ENCODE assay signal across 1 cellular context in the genomic region with DNA sequence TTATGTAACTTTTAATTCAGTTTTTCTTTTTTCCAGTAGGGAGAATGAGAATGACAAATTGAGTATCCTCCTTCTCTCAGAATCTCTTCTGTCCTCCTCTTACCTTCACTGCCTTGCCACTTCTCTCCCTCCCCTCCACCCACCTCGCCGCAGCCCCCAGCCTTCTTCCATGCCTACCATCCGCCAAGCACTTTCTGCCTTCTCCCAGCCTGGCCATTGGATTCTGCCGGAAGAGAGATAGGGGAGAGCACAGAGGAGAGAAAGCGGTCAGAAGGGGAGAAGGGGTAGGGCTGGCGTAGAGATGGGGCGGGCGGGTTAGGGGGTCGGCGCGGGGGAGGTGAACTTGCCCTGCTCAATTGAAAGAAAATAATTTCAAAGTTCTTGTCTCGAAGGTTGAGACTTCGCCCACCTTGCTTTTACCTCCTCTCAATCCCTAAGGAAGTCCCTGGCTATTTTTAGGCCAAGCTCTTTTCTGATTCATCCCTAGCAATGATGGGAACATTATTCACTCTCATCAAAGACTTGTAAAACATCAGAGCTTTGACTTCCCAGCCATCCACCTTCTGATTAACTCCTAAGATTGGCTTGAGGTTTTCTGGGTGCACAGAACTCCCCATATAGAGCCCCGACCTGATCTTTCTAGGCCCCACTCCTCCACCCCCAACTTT.
TF ChIP-seq lines count a peak whose summit lies in the region.

No MANE protein-coding gene starts in this region.

TF ChIP-seq in K562, 482 proteins besides CTCF, POLR2A, EP300 and RAD21:
- TF ChIP-seq SNRNP70 (optimal IDR thresholded peaks at IDR 0.05; ENCODE audit: low read depth, low read length) = no peak
- TF ChIP-seq, protein P1, sequence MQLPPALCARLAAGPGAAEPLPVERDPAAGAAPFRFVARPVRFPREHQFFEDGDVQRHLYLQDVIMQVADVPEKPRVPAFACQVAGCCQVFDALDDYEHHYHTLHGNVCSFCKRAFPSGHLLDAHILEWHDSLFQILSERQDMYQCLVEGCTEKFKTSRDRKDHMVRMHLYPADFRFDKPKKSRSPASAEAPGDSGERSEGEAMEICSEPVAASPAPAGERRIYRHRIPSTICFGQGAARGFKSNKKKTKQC (CRISPR knock-in tag; IDR thresholded peaks at IDR 0.05) = no peak
- TF ChIP-seq NUFIP1 (IDR thresholded peaks at IDR 0.05; ENCODE audit: partially characterized antibody) = no peak
TF ChIP-seq in K562: peak in this region for 0.
